In genomic region chr2:85178154-85178553, GRCh38 we compare ENCODE assay signal across 17 cellular contexts. TPM values are rescaled to one million over a fixed set of nuclear protein-coding genes. Genes with fewer than 3 reads are reported as not detected.
DNase-seq lines count a peak whose midpoint lies in the region; FAIRE-seq and TF ChIP-seq lines count a peak whose summit lies in the region.
"Had no signal": no experiment of that assay in that cellular context is flagged by ENCODE, and none has a peak within 500 bp of the region (broad histone marks: within the 10 kb centered on the region; RNA-seq: fewer than 3 reads in every experiment).

No MANE protein-coding gene starts in this region.

- H3K4me3 ChIP-seq in SK-N-MC (no peak overlapping the region), endothelial cell of umbilical vein (replicated peaks in 1 of 3; ENCODE audit: insufficient read depth in 1 of 3, low read depth in 1 of 3, low read length in 3 of 3) (no peak overlapping the region), parathyroid adenoma (ENCODE audit: low read depth, low read length) (no peak overlapping the region)
- H3K4me3 ChIP-seq: GM12878, MG63 had no signal

- TF ChIP-seq CTCF in endothelial cell of umbilical vein (IDR thresholded peaks at IDR 0.05; ENCODE audit: extremely low read depth in 1 of 2, insufficient read depth in 1 of 2, low read depth in 1 of 2, low read length in 2 of 2) = no peak
- TF ChIP-seq CTCF in parathyroid adenoma (IDR thresholded peaks at IDR 0.05) = no peak

- H3K9ac ChIP-seq in SK-N-MC (ENCODE audit: insufficient read length) (no peak overlapping the region), endothelial cell of umbilical vein (replicated peaks; ENCODE audit: extremely low read depth, insufficient read depth, low read length) (no peak overlapping the region), parathyroid adenoma (no peak overlapping the region)

- DNase-seq in DMS53 (lab: John Stamatoyannopoulos, UW) = peak; percentile 32
- no peak for DNase-seq in DMS53 treated with DMSO at 0.1 percent for 48 hours (lab: John Stamatoyannopoulos, UW; ENCODE audit: unreplicated experiment)
- DNase-seq in SK-N-MC (ENCODE audit: low read depth, low spot score) = no peak
- peak; percentile 49 for DNase-seq in endothelial cell of umbilical vein (ENCODE audit: low read depth, low spot score)
- DNase-seq in DMS153 (lab: John Stamatoyannopoulos, UW) = no peak
- DNase-seq in DMS79 treated with DMSO at 0.1 percent for 48 hours (lab: John Stamatoyannopoulos, UW) = no peak
- no peak for DNase-seq in T-helper 9 cell
- DNase-seq: MG63, NCI-H1092 treated with DMSO at 0.1 percent for 48 hours, NCI-H1694 treated with DMSO at 0.1 percent for 48 hours, NCI-H446, NCI-H748 treated with DMSO at 0.1 percent for 48 hours had no signal

- peak; percentile 98 for FAIRE-seq in endothelial cell of umbilical vein (lab: Jason Lieb, UNC)
- FAIRE-seq: GM12878, GM18507, HTR-8/SVneo had no signal

- H3K27me3 ChIP-seq in endothelial cell of umbilical vein (ENCODE audit: control insufficient read depth in 2 of 2, insufficient read depth in 2 of 2, low read length in 2 of 2) = no peaks in the 10 kb centered on the region
- H3K27me3 ChIP-seq in parathyroid adenoma (ENCODE audit: control insufficient read depth, insufficient read depth, low read length) = no peaks in the 10 kb centered on the region
- H3K27me3 ChIP-seq: MG63 had no signal

- intact Hi-C loops in endothelial cell of umbilical vein (cut with micrococcal nuclease) = loop anchor here (2.0 to 5.0 kb wide), 2 partner anchors 45 to 64 kb away; partner anchors contain the start of gene TCF7L1

- H3K4me2 ChIP-seq in endothelial cell of umbilical vein (ENCODE audit: insufficient read depth, low read length) (peak overlapping the region; percentile 62), parathyroid adenoma (ENCODE audit: low read length) (no peak overlapping the region)

- dilution Hi-C loops in endothelial cell of umbilical vein (cut with MboI; ENCODE audit: extremely low pct_ligation_motif_present, low sequenced_read_pairs) = no loop called here

- no peak for TF ChIP-seq POLR2A in endothelial cell of umbilical vein (IDR thresholded peaks at IDR 0.05; ENCODE audit: low read depth, low read length)

- H3K79me2 ChIP-seq in endothelial cell of umbilical vein (ENCODE audit: control insufficient read depth, insufficient read depth, low read length) (no peaks in the 10 kb centered on the region), parathyroid adenoma (peaks cover 4% of the 10 kb centered on the region)

- H3K36me3 ChIP-seq in SK-N-MC (ENCODE audit: insufficient read depth, low read length) (no peaks in the 10 kb centered on the region), endothelial cell of umbilical vein (ENCODE audit: control insufficient read depth in 2 of 2, extremely low read depth in 1 of 2, insufficient read depth in 2 of 2, low read length in 2 of 2) (no peaks in the 10 kb centered on the region), parathyroid adenoma (ENCODE audit: control insufficient read depth, insufficient read depth, low read length) (no peaks in the 10 kb centered on the region)
- H3K36me3 ChIP-seq: MG63 had no signal

- H4K20me1 ChIP-seq in endothelial cell of umbilical vein (replicated peaks; ENCODE audit: control insufficient read depth, extremely low read depth, insufficient read depth, low read length) = no peaks in the 10 kb centered on the region

- BruUV-seq in endothelial cell of umbilical vein (replicated peaks; lab: Mats Ljungman, UMichigan) = no TSS peak

- peaks cover 59% of the 10 kb centered on the region for H3K4me1 ChIP-seq in endothelial cell of umbilical vein (ENCODE audit: control insufficient read depth, extremely low read depth, insufficient read depth, low read length)
- H3K4me1 ChIP-seq in parathyroid adenoma = peaks cover 64% of the 10 kb centered on the region

- H2AFZ ChIP-seq in endothelial cell of umbilical vein (ENCODE audit: low read depth, low read length) (no peak overlapping the region), parathyroid adenoma (peak overlapping the region; percentile 28)

- POLR2A ChIA-PET in endothelial cell of umbilical vein (lab: Charles Lee) = no interaction called here

- H3K27ac ChIP-seq in SK-N-MC (peak overlapping the region; percentile 98), endothelial cell of umbilical vein (ENCODE audit: insufficient read depth, low read depth, low read length) (peak overlapping the region; percentile 63), parathyroid adenoma (peak overlapping the region; percentile 89)
- H3K27ac ChIP-seq: 22Rv1 had no signal

- no peaks in the 10 kb centered on the region for H3K9me1 ChIP-seq in endothelial cell of umbilical vein (replicated peaks; ENCODE audit: control insufficient read depth, extremely low read depth, insufficient read depth, low read length)

- CTCF ChIA-PET in endothelial cell of umbilical vein (lab: Charles Lee) = interaction anchor here (0.8 to 3.6 kb wide), 7 partner anchors 7 to 122 kb away, joined by 3 to 21 read pairs (median 4); partner anchors contain the start of gene TCF7L1

- H3K9me3 ChIP-seq in SK-N-MC (ENCODE audit: low read depth, low read length) (no peaks in the 10 kb centered on the region), endothelial cell of umbilical vein (replicated peaks; ENCODE audit: control insufficient read depth, insufficient read depth, low read length) (no peaks in the 10 kb centered on the region), parathyroid adenoma (ENCODE audit: control insufficient read depth, low read length) (no peaks in the 10 kb centered on the region)
- H3K9me3 ChIP-seq: MG63 had no signal

TF ChIP-seq in endothelial cell of umbilical vein, 7 proteins besides CTCF, POLR2A, EP300 and RAD21:
- TF ChIP-seq MAX (IDR thresholded peaks at IDR 0.05; ENCODE audit: insufficient read depth, insufficient read length) = no peak
- TF ChIP-seq MYC (IDR thresholded peaks at IDR 0.05; ENCODE audit: low read depth, low read length) = no peak
- TF ChIP-seq GATA2 (IDR thresholded peaks at IDR 0.05; ENCODE audit: insufficient read depth, insufficient read length, low read depth, low read length) = peak; percentile 23
- TF ChIP-seq EZH2 (IDR thresholded peaks at IDR 0.05; ENCODE audit: borderline replicate concordance, low read depth, low read length, severe bottlenecking) = no peak
- peak; percentile 82 for TF ChIP-seq FOS (IDR thresholded peaks at IDR 0.05; ENCODE audit: borderline replicate concordance, insufficient read depth, low read length)
- TF ChIP-seq POLR2AphosphoS5 (IDR thresholded peaks at IDR 0.05; ENCODE audit: insufficient read depth, low read depth, low read length) = peak; percentile 56
- peak; percentile 61 for TF ChIP-seq JUN (IDR thresholded peaks at IDR 0.05; ENCODE audit: borderline replicate concordance, insufficient read depth, insufficient read length, low read depth)

RNA-seq across cellular contexts. Expression of gene TCF7L1, which starts 45.0 kb away (rescaled TPM):
- total RNA-seq in endothelial cell of umbilical vein = 13.2 and 17.4 TPM in 2 replicates
- 8.5 and 9.6 TPM in 2 replicates for polyA plus RNA-seq in endothelial cell of umbilical vein
- polyA plus RNA-seq in endothelial cell of umbilical vein (2011; cell fraction: cytosol; rRNA removed) = 5.8 and 6.6 TPM in 2 replicates
- 14.6 and 18.0 TPM in 2 replicates for polyA plus RNA-seq in endothelial cell of umbilical vein (2011; cell fraction: nucleus; rRNA removed)
- 20.3 and 32.1 TPM in 2 replicates for polyA plus RNA-seq in endothelial cell of umbilical vein (2012)
- polyA minus RNA-seq in endothelial cell of umbilical vein = 6.4 and 7.3 TPM in 2 replicates
- not detected for polyA minus RNA-seq in endothelial cell of umbilical vein (2011; cell fraction: cytosol; rRNA and poly(A)+ RNA removed)
- polyA minus RNA-seq in endothelial cell of umbilical vein (2011; cell fraction: nucleus; rRNA and poly(A)+ RNA removed) = 11.3 and 15.2 TPM in 2 replicates

Comparison
In these comparisons a context has a peak if more than half of its experiments do, and no peak if none do; other contexts are left out.
1. DNase-seq: peak in DMS53 (single experiment) and endothelial cell of umbilical vein (single experiment); none in DMS53 treated with DMSO at 0.1 percent for 48 hours (single experiment), SK-N-MC (single experiment), DMS153 (single experiment), DMS79 treated with DMSO at 0.1 percent for 48 hours (single experiment) and T-helper 9 cell (single experiment).
2. Peak in every context shown above with its lines, with median percentiles within 50 percentile points of each other: H3K27ac ChIP-seq.